ENCODE assay signal across 10 cellular contexts in genomic region chr1:36349839-36350238, GRCh38. TPM values are rescaled to one million over a fixed set of nuclear protein-coding genes. Genes with fewer than 3 reads are reported as not detected.
A peak's percentile ranks its signal among the peaks of the same experiment; 100 is the strongest.
DNase-seq lines count a peak whose midpoint lies in the region; TF ChIP-seq lines count a peak whose summit lies in the region.
"Had no signal": no experiment of that assay in that cellular context is flagged by ENCODE, and none has a peak within 500 bp of the region (broad histone marks: within the 10 kb centered on the region; RNA-seq: fewer than 3 reads in every experiment).

No MANE protein-coding gene starts in this region.

- WGBS in esophagus muscularis mucosa: 84% methylated on average over 8 of the region's 16 CpGs

- no peak for TF ChIP-seq POLR2A in Peyer's patch (IDR thresholded peaks at IDR 0.05)
- no peak for TF ChIP-seq POLR2A in esophagus muscularis mucosa (IDR thresholded peaks at IDR 0.05; ENCODE audit: low read depth)

- H4K20me1 ChIP-seq in osteoblast (ENCODE audit: insufficient read depth, low read length): no peaks in the 10 kb centered on the region

- no peak for TF ChIP-seq EP300 in esophagus muscularis mucosa (IDR thresholded peaks at IDR 0.05)

- H3K27ac ChIP-seq in Peyer's patch: peak overlapping the region; percentile 40 to 55 (median 48)
- peak overlapping the region; percentile 66 to 78 (median 68) for H3K27ac ChIP-seq in esophagus muscularis mucosa (replicated peaks in 1 of 4)
- peak overlapping the region; percentile 98 for H3K27ac ChIP-seq in osteoblast (ENCODE audit: low read depth, low read length)

- intact Hi-C loops in esophagus muscularis mucosa (cut with DNase I): loop anchor here (2.0 kb wide), 1 partner anchor 57 kb away; no protein-coding TSS in a partner anchor

- H3K36me3 ChIP-seq in Peyer's patch (peaks cover 0 to 65% (median 0%) of the 10 kb centered on the region in 3 donors), esophagus muscularis mucosa (peaks cover 41 to 91% (median 84%) of the 10 kb centered on the region in 4 donors), osteoblast (ENCODE audit: insufficient read depth, low read length) (peaks cover 33% of the 10 kb centered on the region)

- TF ChIP-seq CTCF in Peyer's patch (IDR thresholded peaks at IDR 0.05): no peak
- TF ChIP-seq CTCF in esophagus muscularis mucosa (IDR thresholded peaks at IDR 0.05): no peak
- no peak for TF ChIP-seq CTCF in osteoblast (IDR thresholded peaks at IDR 0.05; ENCODE audit: extremely low read depth, low read depth, low read length)

- H3K27me3 ChIP-seq in Peyer's patch (no peaks in the 10 kb centered on the region), esophagus muscularis mucosa (no peaks in the 10 kb centered on the region), osteoblast (ENCODE audit: insufficient read depth, low read length) (no peaks in the 10 kb centered on the region)

- H3K4me1 ChIP-seq in Peyer's patch (peaks cover 0 to 17% (median 4%) of the 10 kb centered on the region in 4 donors), esophagus muscularis mucosa (peaks cover 28 to 46% (median 42%) of the 10 kb centered on the region in 4 donors), osteoblast (ENCODE audit: insufficient read depth, low read length) (peaks cover 47% of the 10 kb centered on the region)

- H3K79me2 ChIP-seq in osteoblast (ENCODE audit: insufficient read depth, low read length): peaks cover 2% of the 10 kb centered on the region

- no peaks in the 10 kb centered on the region for H3K9me3 ChIP-seq in Peyer's patch
- no peaks in the 10 kb centered on the region for H3K9me3 ChIP-seq in esophagus muscularis mucosa
- H3K9me3 ChIP-seq in osteoblast (ENCODE audit: low read depth, low read length): no peaks in the 10 kb centered on the region

- H2AFZ ChIP-seq in osteoblast (ENCODE audit: low read length): no peak overlapping the region

- DNase-seq in AG08395 (ENCODE audit: low spot score) (peak; percentile 40), Peyer's patch (no peak), esophagus muscularis mucosa (ENCODE audit: extremely low spot score) (no peak), osteoblast (ENCODE audit: insufficient read length, low spot score, missing footprints) (peak; percentile 73), middle frontal gyrus (ENCODE audit: extremely low spot score, low spot score) (no peak), H4 (ENCODE audit: low spot score) (no peak), NOMO-1 treated with DMSO at 0.1 percent for 48 hours (lab: John Stamatoyannopoulos, UW; ENCODE audit: unreplicated experiment) (no peak)
- no peak for DNase-seq in stimulated activated naive CD4-positive, alpha-beta T cell treated with Interleukin-2 at 50 U/mL for 16 hours (lab: John Stamatoyannopoulos, UW)
- DNase-seq: left colon, NCI-H748 treated with DMSO at 0.1 percent for 48 hours had no signal

- H3K4me2 ChIP-seq in osteoblast (ENCODE audit: insufficient read depth, low read length): no peak overlapping the region

- H3K4me3 ChIP-seq in Peyer's patch (no peak overlapping the region), esophagus muscularis mucosa (no peak overlapping the region), osteoblast (ENCODE audit: insufficient read depth, low read length) (no peak overlapping the region)

RNA-seq across cellular contexts. Expression of gene EVA1B, which starts 26.4 kb away (rescaled TPM):
- total RNA-seq in Peyer's patch (10 to 100 TPM in 2 of 4 donors, 1 to 10 TPM in 2; 4.4 to 19.0 (median 11.4) TPM), esophagus muscularis mucosa (100 to 1,000 TPM in 2 of 4 donors, 10 to 100 TPM in 2; 45.1 to 129 (median 79.5) TPM), osteoblast (119 and 135 TPM in 2 replicates)
- 2.5 and 4.2 TPM in 2 replicates for total RNA-seq in H4 (2014; rRNA removed; shearing (Covaris generic))

RNA-seq across cellular contexts. Expression of gene STK40, which starts 35.9 kb away (rescaled TPM):
- total RNA-seq in Peyer's patch: 10 to 100 TPM; 14.0 to 30.2 (median 21.5) TPM
- 100 to 1,000 TPM in 1 of 4 donors, 10 to 100 TPM in 3; 67.7 to 103 (median 80.2) TPM for total RNA-seq in esophagus muscularis mucosa
- total RNA-seq in osteoblast: 11.9 and 12.4 TPM in 2 replicates
- 25.1 and 25.3 TPM in 2 replicates for total RNA-seq in H4 (2014; rRNA removed; shearing (Covaris generic))

RNA-seq across cellular contexts. Expression of gene SH3D21, which starts 43.7 kb away (rescaled TPM):
- total RNA-seq in Peyer's patch: 10 to 100 TPM; 20.6 to 75.9 (median 24.8) TPM
- total RNA-seq in esophagus muscularis mucosa: 1 to 10 TPM in 2 of 4 donors, under 1 TPM in 2; 0.26 to 2.0 (median 1.1) TPM
- 1.8 and 2.2 TPM in 2 replicates for total RNA-seq in osteoblast
- 0.06 TPM in 1 of 2 replicates, not detected in the other for total RNA-seq in H4 (2014; rRNA removed; shearing (Covaris generic))

RNA-seq across cellular contexts. Expression of gene LSM10, which starts 47.9 kb away (rescaled TPM):
- total RNA-seq in Peyer's patch: 10 to 100 TPM; 25.5 to 42.9 (median 31.2) TPM
- total RNA-seq in esophagus muscularis mucosa: 10 to 100 TPM; 42.2 to 64.5 (median 59.5) TPM
- 4.4 and 6.2 TPM in 2 replicates for total RNA-seq in osteoblast
- total RNA-seq in H4 (2014; rRNA removed; shearing (Covaris generic)): 3.1 and 7.1 TPM in 2 replicates

Comparison
In these comparisons a context has a peak if more than half of its experiments do, and no peak if none do; other contexts are left out.
1. DNase-seq: peak in AG08395 (single experiment) and osteoblast (single experiment); none in Peyer's patch (0 of 3), esophagus muscularis mucosa (single experiment), stimulated activated naive CD4-positive, alpha-beta T cell treated with Interleukin-2 at 50 U/mL for 16 hours (single experiment), middle frontal gyrus (single experiment), H4 (single experiment) and NOMO-1 treated with DMSO at 0.1 percent for 48 hours (single experiment).
2. H3K27ac ChIP-seq: peak in every context shown above with its lines; median percentile 98 in osteoblast; 68 in esophagus muscularis mucosa; 48 in Peyer's patch.